25 cellular contexts compared by ENCODE assay signal in the genomic region with DNA sequence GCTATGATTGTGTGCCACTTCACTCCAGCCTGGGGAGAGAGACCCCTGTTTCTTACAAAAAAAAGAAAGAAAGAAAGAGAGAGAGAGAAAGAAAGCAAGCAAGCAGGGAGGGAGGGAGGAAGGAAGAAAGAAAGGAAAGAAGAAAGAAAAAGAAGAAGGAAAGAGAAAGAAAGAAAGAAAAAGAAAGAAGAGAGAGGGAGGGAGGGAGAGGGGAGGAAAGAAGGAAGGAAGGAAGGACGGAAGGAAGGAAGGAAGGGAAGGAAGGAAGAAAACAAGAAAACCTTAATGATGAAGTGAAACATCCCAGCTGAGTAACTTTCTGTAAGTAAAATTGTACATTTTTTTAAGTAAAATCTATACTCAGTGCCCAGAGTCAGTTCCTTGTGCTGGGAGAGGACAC.
DNase-seq lines count a peak whose midpoint lies in the region; ATAC-seq, FAIRE-seq and TF ChIP-seq lines count a peak whose summit lies in the region.
"Had no signal": no experiment of that assay in that cellular context is flagged by ENCODE, and none has a peak within 500 bp of the region (broad histone marks: within the 10 kb centered on the region; RNA-seq: fewer than 3 reads in every experiment).

No MANE protein-coding gene starts in this region.

- H3K4me1 Mint-ChIP-seq in activated naive CD4-positive, alpha-beta T cell treated with anti-CD3 and anti-CD28 coated beads, Interleukin-2, amount 50 U/mL, for 24 hours, result peaks cover 45% of the 10 kb centered on the region
- peaks cover 9% of the 10 kb centered on the region for H3K4me1 Mint-ChIP-seq in activated naive CD4-positive, alpha-beta T cell treated with anti-CD3 and anti-CD28 coated beads, Interleukin-2, amount 10 ng/mL, durations not matched to agents 7 days and 5 days
- H3K4me1 Mint-ChIP-seq: CD4-positive, alpha-beta memory T cell had no signal

- H3K4me3 ChIP-seq in A549 (no peak overlapping the region), HEK293 (ENCODE audit: low read depth, low read length) (no peak overlapping the region), K562 (no peak overlapping the region), HAP-1 (no peak overlapping the region)

- CTCF ChIA-PET in activated naive CD4-positive, alpha-beta T cell treated with anti-CD3 and anti-CD28 coated beads, Interleukin-2, amount 10 ng/mL, durations not matched to agents 7 days and 5 days (lab: Charles Lee), result interaction anchor here (1.2 to 2.1 kb wide), 4 partner anchors 12 to 124 kb away, joined by 3 to 8 read pairs (median 4); no protein-coding TSS in a partner anchor
- CTCF ChIA-PET in A549 (lab: Yijun Ruan, JAX), result interaction anchor here (1.1 to 3.2 kb wide), 7 partner anchors 9 to 461 kb away, joined by 3 to 16 read pairs (median 4); a partner anchor contains a TSS
- CTCF ChIA-PET in HEK293 (lab: Yijun Ruan, JAX), result interaction anchor here (0.6 to 3.3 kb wide), 5 partner anchors 15 to 1055 kb away, joined by 3 to 17 read pairs (median 4); no protein-coding TSS in a partner anchor
- CTCF ChIA-PET in K562 (lab: Yijun Ruan, JAX; ENCODE audit: low intra/inter-chr PET ratio), result interaction anchor here (0.8 kb wide), 1 partner anchor 191 kb away, joined by 3 read pairs; no protein-coding TSS in a partner anchor

- H3K79me2 ChIP-seq in K562 (ENCODE audit: control insufficient read depth, insufficient read depth, low read length), result no peaks in the 10 kb centered on the region

- H3K4me1 ChIP-seq in A549, result peaks cover 38% of the 10 kb centered on the region
- no peaks in the 10 kb centered on the region for H3K4me1 ChIP-seq in HEK293 (ENCODE audit: control insufficient read depth, insufficient read depth, low read length)
- H3K4me1 ChIP-seq in K562 (replicated peaks in 1 of 2; ENCODE audit: control insufficient read depth in 2 of 2, insufficient read depth in 2 of 2, low read length in 2 of 2), result no peaks in the 10 kb centered on the region; a peak in 1 of 5 replicates
- no peaks in the 10 kb centered on the region for H3K4me1 ChIP-seq in HAP-1

- no peaks in the 10 kb centered on the region for H3K9me3 Mint-ChIP-seq in activated naive CD4-positive, alpha-beta T cell treated with anti-CD3 and anti-CD28 coated beads, Interleukin-2, amount 50 U/mL, for 24 hours
- H3K9me3 Mint-ChIP-seq in activated naive CD4-positive, alpha-beta T cell treated with anti-CD3 and anti-CD28 coated beads, Interleukin-2, amount 10 ng/mL, durations not matched to agents 7 days and 5 days, result no peaks in the 10 kb centered on the region
- H3K9me3 Mint-ChIP-seq: CD4-positive, alpha-beta memory T cell had no signal

- intact Hi-C loops in K562 (cut with micrococcal nuclease), result loop anchor here (10.0 kb wide), 3 partner anchors 270 to 710 kb away; a partner anchor contains a TSS

- ATAC-seq in A549 (no peak), K562 (no peak)

- TF ChIP-seq POLR2A in A549 (IDR thresholded peaks at IDR 0.05; ENCODE audit: low read length), result no peak
- no peak for TF ChIP-seq POLR2A in K562 (conservative IDR thresholded peaks at IDR 0.05)

- no peaks in the 10 kb centered on the region for H3K9me3 ChIP-seq in A549
- H3K9me3 ChIP-seq in HEK293 (ENCODE audit: control insufficient read depth, insufficient read depth, low read depth, low read length), result no peaks in the 10 kb centered on the region
- H3K9me3 ChIP-seq in K562 (replicated peaks; ENCODE audit: control insufficient read depth, insufficient read depth, low read depth, low read length), result no peaks in the 10 kb centered on the region
- no peaks in the 10 kb centered on the region for H3K9me3 ChIP-seq in HAP-1
- H3K9me3 ChIP-seq: BE2C had no signal

- POLR2A ChIA-PET in A549 (lab: Yijun Ruan, JAX), result interaction anchor here (0.6 kb wide), 1 partner anchor 9 kb away, joined by 5 read pairs; no protein-coding TSS in a partner anchor
- POLR2A ChIA-PET in HEK293 (lab: Yijun Ruan, JAX), result no interaction called here
- POLR2A ChIA-PET in K562 (lab: Yijun Ruan, JAX), result interaction anchor here (0.8 to 1.2 kb wide), 3 partner anchors 11 to 88 kb away, joined by 3 read pairs; no protein-coding TSS in a partner anchor

- H2AFZ ChIP-seq in K562 (ENCODE audit: low read depth, low read length), result no peak overlapping the region

- no peaks in the 10 kb centered on the region for H3K27me3 Mint-ChIP-seq in activated naive CD4-positive, alpha-beta T cell treated with anti-CD3 and anti-CD28 coated beads, Interleukin-2, amount 50 U/mL, for 24 hours
- H3K27me3 Mint-ChIP-seq in activated naive CD4-positive, alpha-beta T cell treated with anti-CD3 and anti-CD28 coated beads, Interleukin-2, amount 10 ng/mL, durations not matched to agents 7 days and 5 days, result no peaks in the 10 kb centered on the region
- H3K27me3 Mint-ChIP-seq: CD4-positive, alpha-beta memory T cell had no signal

- in situ Hi-C loops in K562 (cut with MboI), result no loop called here
- in situ Hi-C loops in HAP-1 (cut with MboI; ENCODE audit: low sequenced_read_pairs), result no loop called here

- FAIRE-seq in A549 (lab: Jason Lieb, UNC), result no peak
- no peak for FAIRE-seq in K562 (lab: Jason Lieb, UNC)
- FAIRE-seq: A204.1, D721Med, GM12891, GM18507 had no signal

- no peak overlapping the region for H3K4me3 Mint-ChIP-seq in activated naive CD4-positive, alpha-beta T cell treated with anti-CD3 and anti-CD28 coated beads, Interleukin-2, amount 50 U/mL, for 24 hours
- H3K4me3 Mint-ChIP-seq in activated naive CD4-positive, alpha-beta T cell treated with anti-CD3 and anti-CD28 coated beads, Interleukin-2, amount 10 ng/mL, durations not matched to agents 7 days and 5 days, result no peak overlapping the region
- H3K4me3 Mint-ChIP-seq: CD4-positive, alpha-beta memory T cell had no signal

- H3K9ac ChIP-seq in K562 (ENCODE audit: insufficient read depth in 1 of 2, low read depth in 2 of 2, low read length in 2 of 2), result no peak overlapping the region

- BruUV-seq in K562 (replicated peaks; lab: Mats Ljungman, UMichigan), result no TSS peak

- H3K4me2 ChIP-seq in A549, result peak overlapping the region; percentile 38
- no peak overlapping the region for H3K4me2 ChIP-seq in K562 (ENCODE audit: insufficient read depth, low read length)

- H3K27ac ChIP-seq in A549 (peak overlapping the region; percentile 9 to 59; a peak in 4 of 6 replicates), HEK293 (ENCODE audit: extremely low read depth, low read depth, low read length) (no peak overlapping the region), K562 (ENCODE audit: extremely low read depth, low read depth, low read length) (no peak overlapping the region)
- H3K27ac ChIP-seq: 22Rv1 had no signal

- TF ChIP-seq RAD21 in A549 (conservative IDR thresholded peaks at IDR 0.05 in 1 of 2, IDR thresholded peaks at IDR 0.05 in 1 of 2) (no peak), K562 (CRISPR knock-in tag; conservative IDR thresholded peaks at IDR 0.05 in 1 of 2, IDR thresholded peaks at IDR 0.05 in 1 of 2) (no peak)

- no peaks in the 10 kb centered on the region for H3K36me3 Mint-ChIP-seq in activated naive CD4-positive, alpha-beta T cell treated with anti-CD3 and anti-CD28 coated beads, Interleukin-2, amount 50 U/mL, for 24 hours
- no peaks in the 10 kb centered on the region for H3K36me3 Mint-ChIP-seq in activated naive CD4-positive, alpha-beta T cell treated with anti-CD3 and anti-CD28 coated beads, Interleukin-2, amount 10 ng/mL, durations not matched to agents 7 days and 5 days
- H3K36me3 Mint-ChIP-seq: CD4-positive, alpha-beta memory T cell had no signal

- H3K27me3 ChIP-seq in K562 (ENCODE audit: control insufficient read depth in 2 of 2, insufficient read depth in 2 of 2, low read length in 2 of 2) (no peaks in the 10 kb centered on the region), HAP-1 (ENCODE audit: low read depth) (no peaks in the 10 kb centered on the region; the same call in 1 of the 2 replicates)
- H3K27me3 ChIP-seq: BE2C had no signal

- TF ChIP-seq CTCF in A549 (IDR thresholded peaks at IDR 0.05) (no peak), HEK293 (tag by site-specific recombination; IDR thresholded peaks at IDR 0.05) (no peak), K562 (IDR thresholded peaks at IDR 0.05 in 2 of 3, conservative IDR thresholded peaks at IDR 0.05 in 1 of 3; ENCODE audit: insufficient read depth in 2 of 3, low read depth in 1 of 3, low read length in 3 of 3) (no peak), GM10266 (IDR thresholded peaks at IDR 0.05; ENCODE audit: control insufficient read depth, insufficient read depth, low read depth, missing control alignments) (no peak)

- 83% methylated on average over 1 of the region's 1 CpG for WGBS in A549 (ENCODE audit: missing lambda C conversion rate)
- WGBS in K562 (ENCODE audit: insufficient coverage, low coverage, missing lambda C conversion rate), result no CpG with 5 or more reads among the region's 1 CpG

- no peak for TF ChIP-seq EP300 in A549 (IDR thresholded peaks at IDR 0.05)
- no peak for TF ChIP-seq EP300 in K562 (IDR thresholded peaks at IDR 0.05; ENCODE audit: low read length)

- DNase-seq in activated naive CD4-positive, alpha-beta T cell treated with anti-CD3 and anti-CD28 coated beads, Interleukin-2, amount 10 ng/mL, durations not matched to agents 7 days and 5 days, result no peak
- no peak for DNase-seq in A549 (ENCODE audit: low read depth in 1 of 2, low spot score in 1 of 2)
- no peak for DNase-seq in K562 (ENCODE audit: extremely low read depth in 1 of 4, low spot score in 3 of 4)
- no peak for DNase-seq in GM10266 (ENCODE audit: extremely low spot score)
- no peak for DNase-seq in activated CD4-positive, alpha-beta T cell treated with anti-CD3 and anti-CD28 coated beads, Interleukin-2, amount 50 U/mL, for 1 hour
- DNase-seq in HAP-1 (ENCODE audit: low spot score in 2 of 2), result no peak
- DNase-seq: ACHN; AML-193; C1 segment of cervical spinal cord; CD4-positive, alpha-beta memory T cell; COR-L47; DMS 273 treated with DMSO at 0.1 percent for 48 hours; DMS79; EL; GDM1; GOT3; HCEC 1CT had no signal

- H3K36me3 ChIP-seq in HEK293 (ENCODE audit: control insufficient read depth in 2 of 2, insufficient read depth in 1 of 2, low read length in 2 of 2), result no peaks in the 10 kb centered on the region
- no peaks in the 10 kb centered on the region for H3K36me3 ChIP-seq in K562 (ENCODE audit: control insufficient read depth, insufficient read depth, low read length)
- no peaks in the 10 kb centered on the region for H3K36me3 ChIP-seq in HAP-1 (replicated peaks)
- H3K36me3 ChIP-seq: BE2C had no signal

- H3K27ac Mint-ChIP-seq in activated naive CD4-positive, alpha-beta T cell treated with anti-CD3 and anti-CD28 coated beads, Interleukin-2, amount 50 U/mL, for 24 hours, result peak overlapping the region; percentile 68
- no peak overlapping the region for H3K27ac Mint-ChIP-seq in activated naive CD4-positive, alpha-beta T cell treated with anti-CD3 and anti-CD28 coated beads, Interleukin-2, amount 10 ng/mL, durations not matched to agents 7 days and 5 days
- H3K27ac Mint-ChIP-seq: CD4-positive, alpha-beta memory T cell had no signal

- H4K20me1 ChIP-seq in K562 (replicated peaks; ENCODE audit: control insufficient read depth, insufficient read depth, low read length), result no peaks in the 10 kb centered on the region

- no peaks in the 10 kb centered on the region for H3K9me1 ChIP-seq in K562 (ENCODE audit: control insufficient read depth, insufficient read depth, low read length)

TF ChIP-seq in HEK293, 187 proteins besides CTCF, POLR2A, EP300 and RAD21 (continues in another document):
- TF ChIP-seq PRDM1 (tag by site-specific recombination; IDR thresholded peaks at IDR 0.05), result 0 out of 2 replicates have a peak, but pooled peaks have one; percentile 35

TF ChIP-seq in K562, 482 proteins besides CTCF, POLR2A, EP300 and RAD21 (continues in another document):
- no peak for TF ChIP-seq ZNF274 (IDR thresholded peaks at IDR 0.05; ENCODE audit: borderline replicate concordance, low read depth, low read length)

Comparison
In these comparisons a context has a peak if more than half of its experiments do, and no peak if none do; other contexts are left out.
1. H3K27ac ChIP-seq: peak in A549 (2 of 2); none in HEK293 (single experiment) and K562 (single experiment).